ENCODE assay signal across 8 cellular contexts in genomic region chr3:9067352-9067975, GRCh38.
DNase-seq lines count a peak whose midpoint lies in the region; ATAC-seq and TF ChIP-seq lines count a peak whose summit lies in the region.

No MANE protein-coding gene starts in this region.

- H3K36me3 ChIP-seq in HEK293 (ENCODE audit: control insufficient read depth in 2 of 2, insufficient read depth in 1 of 2, low read length in 2 of 2) (no peaks in the 10 kb centered on the region), adipocyte (ENCODE audit: control insufficient read depth, insufficient read depth, low read length, severe bottlenecking) (no peaks in the 10 kb centered on the region), heart right ventricle (peaks cover 0 to 4% (median 0%) of the 10 kb centered on the region in 9 donors)

- WGBS in heart right ventricle, 2 donors = 30 to 31% methylated on average over 13 of the region's 13 CpGs

- H3K9me3 ChIP-seq in HEK293 (ENCODE audit: control insufficient read depth, insufficient read depth, low read depth, low read length) (no peaks in the 10 kb centered on the region; the same call in 1 of the 2 replicates), adipocyte (ENCODE audit: control insufficient read depth, low read length) (peaks cover 4% of the 10 kb centered on the region), heart right ventricle (peaks cover 0 to 8% (median 3%) of the 10 kb centered on the region in 11 donors)

- no peak overlapping the region for H3K9ac ChIP-seq in adipocyte (ENCODE audit: low read length)

- peak; percentile 56 to 85 (median 73) for ATAC-seq in heart right ventricle
- no peak for ATAC-seq in HG02588 (IDR thresholded peaks at IDR 0.05; ENCODE audit: unreplicated experiment)

- CTCF ChIA-PET in HEK293 (lab: Yijun Ruan, JAX) = interaction anchor here (0.6 to 3.9 kb wide), 20 partner anchors 8 to 1682 kb away, joined by 3 to 28 read pairs (median 4); no protein-coding TSS in a partner anchor

- no peaks in the 10 kb centered on the region for H3K4me1 ChIP-seq in HEK293 (ENCODE audit: control insufficient read depth, insufficient read depth, low read length)
- no peaks in the 10 kb centered on the region for H3K4me1 ChIP-seq in adipocyte (ENCODE audit: control insufficient read depth, insufficient read depth, low read length)
- peaks cover 0 to 40% (median 20%) of the 10 kb centered on the region in 9 donors for H3K4me1 ChIP-seq in heart right ventricle

- H3K27me3 ChIP-seq in adipocyte (replicated peaks; ENCODE audit: control insufficient read depth, insufficient read depth, low read length) (no peaks in the 10 kb centered on the region), heart right ventricle (no peaks in the 10 kb centered on the region)

- intact Hi-C loops in heart right ventricle (cut with DNase I) = loop anchor here in 9 of 10 donors (1.0 to 10.0 kb wide), 8 partner anchors 79 to 237 kb away; no protein-coding TSS in a partner anchor

- POLR2A ChIA-PET in HEK293 (lab: Yijun Ruan, JAX) = interaction anchor here (0.5 kb wide), 1 partner anchor 296 kb away, joined by 3 read pairs; no protein-coding TSS in a partner anchor

- TF ChIP-seq CTCF in HEK293 (tag by site-specific recombination; IDR thresholded peaks at IDR 0.05) = peak; percentile 68
- TF ChIP-seq CTCF in heart right ventricle (IDR thresholded peaks at IDR 0.05) = peak; percentile 88 to 97 (median 92)

- H3K4me3 ChIP-seq in HEK293 (ENCODE audit: low read depth, low read length) (no peak overlapping the region), adipocyte (ENCODE audit: low read length) (no peak overlapping the region), heart right ventricle (no peak overlapping the region)

- H3K27ac ChIP-seq in HEK293 (ENCODE audit: extremely low read depth, low read depth, low read length) = no peak overlapping the region
- peak overlapping the region in 6 of 10 donors; percentile 1 to 71 (median 22) for H3K27ac ChIP-seq in heart right ventricle

- DNase-seq in SIG-M5 treated with dmso at 0.1 percent for 504 hours (lab: John Stamatoyannopoulos, UW; ENCODE audit: unreplicated experiment) (peak; percentile 71), SIG-M5 (lab: John Stamatoyannopoulos, UW) (no peak), NCI-H345 (lab: John Stamatoyannopoulos, UW) (peak; percentile 18), adipocyte (ENCODE audit: low read depth) (peak; percentile 81), heart right ventricle (peak in 1 of 2 donors; percentile 58), retina (peak; percentile 61)

TF ChIP-seq in HEK293, 187 proteins besides CTCF, POLR2A, EP300 and RAD21:
- TF ChIP-seq BCL11A (tag by site-specific recombination; IDR thresholded peaks at IDR 0.05; ENCODE audit: low read depth) (no peak), ZNF341 (tag by site-specific recombination; IDR thresholded peaks at IDR 0.05; ENCODE audit: low read depth) (0 out of 2 replicates have a peak, but pooled peaks have one; percentile 44), KLF10 (tag by site-specific recombination; IDR thresholded peaks at IDR 0.05) (no peak), ZNF654 (tag by site-specific recombination; IDR thresholded peaks at IDR 0.05; ENCODE audit: low read depth) (peak; percentile 97)
TF ChIP-seq in HEK293: peak in this region for 2.
